8 cellular contexts compared by ENCODE assay signal in genomic region chr17:18681767-18682571, GRCh38. TPM values are rescaled to one million over a fixed set of nuclear protein-coding genes. Genes with fewer than 3 reads are reported as not detected.
DNase-seq lines count a peak whose midpoint lies in the region; ATAC-seq and TF ChIP-seq lines count a peak whose summit lies in the region.
"Not testable (repeated sequence)": the region's sequence is repeated elsewhere in the genome, so short reads cannot be mapped to it uniquely, and the experiment has no call there.

Gene FOXO3B (minus strand): TSS chr17:18682314. CDS start chr17:18681651, 663 bp downstream.

- BruUV-seq in PC-9 (replicated peaks; lab: Mats Ljungman, UMichigan) = TSS peak; percentile 75

- TF ChIP-seq POLR2A in esophagus muscularis mucosa (IDR thresholded peaks at IDR 0.05; ENCODE audit: low read depth) = not testable (repeated sequence)

- H3K9me2 ChIP-seq in PC-9 (ENCODE audit: insufficient read depth) = not testable (repeated sequence)

- POLR2A ChIA-PET in PC-9 (lab: Charles Lee; ENCODE audit: unreplicated experiment) = interaction anchor here (0.6 to 0.7 kb wide), 2 partner anchors 27 to 33 kb away, joined by 3 read pairs; no protein-coding TSS in a partner anchor

- H3K4me2 ChIP-seq in PC-9 = peak within 1 kb of the TSS; percentile 74

- H3K27ac ChIP-seq in PC-9 = not testable (repeated sequence)
- peak within 1 kb of the TSS; percentile 57 to 74 (median 65) for H3K27ac ChIP-seq in esophagus muscularis mucosa (replicated peaks in 1 of 4)

- peak within 1 kb of the TSS; percentile 83 for H2AFZ ChIP-seq in PC-9

- not testable (repeated sequence) for H3K27me3 ChIP-seq in PC-9 (ENCODE audit: insufficient read depth, low read depth); esophagus muscularis mucosa

- WGBS in esophagus muscularis mucosa = 4% methylated on average over 9 of the region's 58 CpGs

- CTCF ChIA-PET in PC-9 (lab: Charles Lee) = not testable (repeated sequence)

- TF ChIP-seq EP300 in esophagus muscularis mucosa (IDR thresholded peaks at IDR 0.05) = not testable (repeated sequence)

- not testable (repeated sequence) for TF ChIP-seq CTCF in PC-9 (conservative IDR thresholded peaks at IDR 0.05); esophagus muscularis mucosa (IDR thresholded peaks at IDR 0.05)

- peak within 1 kb of the TSS; percentile 69 for H3K4me3 ChIP-seq in PC-9
- H3K4me3 ChIP-seq in esophagus muscularis mucosa = peak within 1 kb of the TSS; percentile 55 to 69 (median 58)

- H3K4me1 ChIP-seq in PC-9 (replicated peaks; ENCODE audit: insufficient read depth); esophagus muscularis mucosa: not testable (repeated sequence)

- H3K79me2 ChIP-seq in PC-9 (ENCODE audit: low read depth) = not testable (repeated sequence)

- H4K20me1 ChIP-seq in PC-9 (ENCODE audit: insufficient read depth) = not testable (repeated sequence)

- not testable (repeated sequence) for H3K9me3 ChIP-seq in PC-9 (ENCODE audit: insufficient read depth, low read depth); esophagus muscularis mucosa

- H3K36me3 ChIP-seq in PC-9 (ENCODE audit: low read depth) (peaks cover 13% of the 10 kb centered on the region; the same call in 1 of the 2 replicates), esophagus muscularis mucosa (peaks cover 0 to 16% (median 4%) of the 10 kb centered on the region in 4 donors)

- ATAC-seq in GM21717 (IDR thresholded peaks at IDR 0.05; ENCODE audit: unreplicated experiment) = peak; percentile 64

- intact Hi-C loops in PC-9 (cut with micrococcal nuclease; ENCODE audit: unreplicated experiment); esophagus muscularis mucosa (cut with DNase I): not testable (repeated sequence)

- DNase-seq in DMS114 treated with DMSO at 0.1 percent for 48 hours (lab: John Stamatoyannopoulos, UW; ENCODE audit: unreplicated experiment) (peak; percentile 41), HuH-7.5 (ENCODE audit: low spot score) (peak; percentile 11), PC-9 (peak; percentile 95 to 96), mucosa of gallbladder (ENCODE audit: low spot score) (peak; percentile 93)
- DNase-seq in activated T-cell treated with anti-CD3 and anti-CD28 coated beads, Interleukin-2, amount 50 U/mL, for 48 hours = peak; percentile 89
- DNase-seq in esophagus muscularis mucosa (ENCODE audit: extremely low spot score) = not testable (repeated sequence)
- peak; percentile 46 to 47 for DNase-seq in stimulated activated CD8-positive, alpha-beta memory T cell treated with anti-CD3 and anti-CD28 coated beads, Interleukin-2, amount 100 ng/mL, for 1 hour (ENCODE audit: low read depth in 2 of 2)

- not testable (repeated sequence) for H3F3A ChIP-seq in PC-9 (ENCODE audit: insufficient read depth, low read depth)

RNA-seq across cellular contexts. Expression of gene FOXO3B, which starts in this region (rescaled TPM):
- total RNA-seq in PC-9 (2021) (6.2 and 8.3 TPM in 2 replicates), esophagus muscularis mucosa (1 to 10 TPM; 5.4 to 8.4 (median 7.9) TPM), mucosa of gallbladder (7.9 TPM)
